ENCODE assay signal across 10 cellular contexts in the genomic region with DNA sequence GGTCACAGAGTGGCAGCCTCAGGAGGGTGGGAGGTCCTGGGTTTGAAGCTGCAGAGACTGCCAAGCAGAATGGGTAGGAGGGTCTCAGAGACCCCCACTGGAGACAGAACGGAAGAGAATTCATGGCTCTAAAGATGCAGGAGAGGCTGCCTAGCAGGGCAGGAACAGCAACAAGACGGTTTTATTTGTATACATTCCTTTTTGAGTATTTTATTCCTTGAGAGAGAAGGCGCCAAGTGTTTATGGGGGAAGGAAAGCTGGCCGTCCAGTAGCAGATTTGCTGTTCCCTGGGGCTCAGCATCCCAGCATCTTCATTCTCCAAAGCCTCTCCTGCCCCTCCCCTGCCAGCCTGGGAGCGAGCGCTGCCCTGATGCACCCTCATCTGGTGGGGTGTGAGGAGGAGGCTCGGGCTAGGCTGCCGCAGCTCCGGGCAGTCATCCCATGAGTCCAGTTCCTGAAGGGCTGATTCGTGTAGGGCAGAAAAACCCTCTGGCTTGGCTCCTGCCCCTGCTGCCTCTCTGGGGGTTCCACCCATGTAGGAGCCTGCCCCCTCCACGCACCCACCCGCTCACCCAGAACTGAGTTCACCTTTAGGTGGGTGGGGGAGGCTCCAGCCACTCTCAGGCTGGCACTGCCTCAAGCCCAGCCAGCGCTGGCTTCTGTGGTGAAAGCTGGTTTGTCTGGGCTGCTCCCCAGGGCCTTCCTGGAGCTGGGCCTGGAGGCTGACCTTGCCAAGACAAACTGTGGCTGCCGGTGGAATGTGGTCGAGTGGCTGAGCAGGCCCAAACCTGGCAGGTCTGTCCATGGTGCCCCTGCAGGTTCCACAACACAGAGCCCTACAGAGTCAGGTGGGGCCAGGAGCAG. TPM values are rescaled to one million over a fixed set of nuclear protein-coding genes. Genes with fewer than 3 reads are reported as not detected.
DNase-seq lines count a peak whose midpoint lies in the region; ATAC-seq and TF ChIP-seq lines count a peak whose summit lies in the region.
"Had no signal": no experiment of that assay in that cellular context is flagged by ENCODE, and none has a peak within 500 bp of the region (broad histone marks: within the 10 kb centered on the region; RNA-seq: fewer than 3 reads in every experiment).

No MANE protein-coding gene starts in this region.

- no peak for TF ChIP-seq CTCF in HEK293 (tag by site-specific recombination; IDR thresholded peaks at IDR 0.05)
- no peak for TF ChIP-seq CTCF in VCaP (conservative IDR thresholded peaks at IDR 0.05)
- no peak for TF ChIP-seq CTCF in heart right ventricle (IDR thresholded peaks at IDR 0.05)
- no peak for TF ChIP-seq CTCF in thoracic aorta (IDR thresholded peaks at IDR 0.05)

- WGBS in heart right ventricle, 2 donors, result 48 to 51% methylated on average over 15 of the region's 15 CpGs

- intact Hi-C loops in heart right ventricle (cut with DNase I), result loop anchor here in 1 of 10 donors (10.0 kb wide), 1 partner anchor 217 kb away; no protein-coding TSS in a partner anchor

- DNase-seq in heart right ventricle, result peak; percentile 23 to 41
- DNase-seq in thoracic aorta (ENCODE audit: low spot score), result no peak
- no peak for DNase-seq in NCI-H524 treated with DMSO at 0.1 percent for 48 hours (lab: John Stamatoyannopoulos, UW)
- DNase-seq: activated B cell treated with CpG ODN at 0.5 μM for 24 hours; GF-D8; stimulated activated CD4-positive, alpha-beta T cell treated with anti-CD3 and anti-CD28 coated beads, Interleukin-12 subunit alpha, Interleukin-12 subunit beta, amount 100 ng/mL, for 4 hours had no signal

- H3K9me3 ChIP-seq in HEK293 (ENCODE audit: control insufficient read depth, insufficient read depth, low read depth, low read length) (no peaks in the 10 kb centered on the region), heart right ventricle (no peaks in the 10 kb centered on the region), thoracic aorta (no peaks in the 10 kb centered on the region)

- ATAC-seq in heart right ventricle, result peak; percentile 55 to 89 (median 72)
- ATAC-seq in thoracic aorta (ENCODE audit: insufficient number of reproducible peaks, low FRiP score, low read depth), result peak; percentile 38
- no peak for ATAC-seq in GM19328 (IDR thresholded peaks at IDR 0.05; ENCODE audit: unreplicated experiment)
- ATAC-seq in GM19324 (IDR thresholded peaks at IDR 0.05; ENCODE audit: low FRiP score, unreplicated experiment), result no peak

- H3K27ac ChIP-seq in HEK293 (ENCODE audit: extremely low read depth, low read depth, low read length), result no peak overlapping the region
- peak overlapping the region; percentile 98 for H3K27ac ChIP-seq in VCaP
- no peak overlapping the region for H3K27ac ChIP-seq in heart right ventricle
- no peak overlapping the region for H3K27ac ChIP-seq in thoracic aorta

- H3K36me3 ChIP-seq in HEK293 (ENCODE audit: control insufficient read depth in 2 of 2, insufficient read depth in 1 of 2, low read length in 2 of 2), result no peaks in the 10 kb centered on the region
- H3K36me3 ChIP-seq in heart right ventricle, result no peaks in the 10 kb centered on the region
- no peaks in the 10 kb centered on the region for H3K36me3 ChIP-seq in thoracic aorta

- CTCF ChIA-PET in HEK293 (lab: Yijun Ruan, JAX), result interaction anchor here (0.5 to 1.4 kb wide), 6 partner anchors 12 to 84 kb away, joined by 3 to 6 read pairs (median 6); no protein-coding TSS in a partner anchor

- H3K4me1 ChIP-seq in HEK293 (ENCODE audit: control insufficient read depth, insufficient read depth, low read length), result no peaks in the 10 kb centered on the region
- H3K4me1 ChIP-seq in heart right ventricle, result peaks cover 0 to 10% (median 0%) of the 10 kb centered on the region in 9 donors
- H3K4me1 ChIP-seq in thoracic aorta (ENCODE audit: control insufficient read depth in 1 of 2, low read depth in 2 of 2), result peaks cover 11 to 35% of the 10 kb centered on the region in 2 donors

- H3K27me3 ChIP-seq in heart right ventricle (peaks cover 0 to 52% (median 35%) of the 10 kb centered on the region in 7 donors), thoracic aorta (replicated peaks; ENCODE audit: insufficient read depth) (no peaks in the 10 kb centered on the region)

- H3K4me3 ChIP-seq in HEK293 (ENCODE audit: low read depth, low read length), result no peak overlapping the region
- no peak overlapping the region for H3K4me3 ChIP-seq in heart right ventricle
- peak overlapping the region; percentile 52 for H3K4me3 ChIP-seq in thoracic aorta

- POLR2A ChIA-PET in HEK293 (lab: Yijun Ruan, JAX), result no interaction called here

TF ChIP-seq in HEK293, 187 proteins besides CTCF, POLR2A, EP300 and RAD21:
- TF ChIP-seq, protein P1, sequence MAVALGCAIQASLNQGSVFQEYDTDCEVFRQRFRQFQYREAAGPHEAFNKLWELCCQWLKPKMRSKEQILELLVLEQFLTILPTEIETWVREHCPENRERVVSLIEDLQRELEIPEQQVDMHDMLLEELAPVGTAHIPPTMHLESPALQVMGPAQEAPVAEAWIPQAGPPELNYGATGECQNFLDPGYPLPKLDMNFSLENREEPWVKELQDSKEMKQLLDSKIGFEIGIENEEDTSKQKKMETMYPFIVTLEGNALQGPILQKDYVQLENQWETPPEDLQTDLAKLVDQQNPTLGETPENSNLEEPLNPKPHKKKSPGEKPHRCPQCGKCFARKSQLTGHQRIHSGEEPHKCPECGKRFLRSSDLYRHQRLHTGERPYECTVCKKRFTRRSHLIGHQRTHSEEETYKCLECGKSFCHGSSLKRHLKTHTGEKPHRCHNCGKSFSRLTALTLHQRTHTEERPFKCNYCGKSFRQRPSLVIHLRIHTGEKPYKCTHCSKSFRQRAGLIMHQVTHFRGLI (tag by site-specific recombination; IDR thresholded peaks at IDR 0.05), result 0 out of 2 replicates have a peak, but pooled peaks have one; percentile 47
- TF ChIP-seq EGR2 (tag by site-specific recombination; IDR thresholded peaks at IDR 0.05; ENCODE audit: low read depth) (peak; percentile 15; the same call in 1 of the 2 replicates), ZNF416 (tag by site-specific recombination; IDR thresholded peaks at IDR 0.05) (no peak)

RNA-seq across cellular contexts. Expression of a gene that starts 32.4 kb away (rescaled TPM):
- 1 to 10 TPM in 5 of 10 donors, under 1 TPM in 4, not detected in 1; 0.48 to 4.5 (median 1.4) TPM for total RNA-seq in heart right ventricle
- 1 to 10 TPM; 1.2 to 4.9 TPM for polyA plus RNA-seq in heart right ventricle
- not detected for total RNA-seq in thoracic aorta

RNA-seq across cellular contexts. Expression of a gene that starts 46.8 kb away (rescaled TPM):
- total RNA-seq in heart right ventricle, result not detected
- not detected for polyA plus RNA-seq in heart right ventricle
- total RNA-seq in thoracic aorta, result not detected
- total RNA-seq: activated B cell treated with CpG ODN at 0.5 μM for 24 hours had no signal

RNA-seq across cellular contexts. Expression of a gene that starts 48.2 kb away (rescaled TPM):
- not detected for total RNA-seq in heart right ventricle
- not detected for polyA plus RNA-seq in heart right ventricle
- not detected for total RNA-seq in thoracic aorta
- total RNA-seq: activated B cell treated with CpG ODN at 0.5 μM for 24 hours had no signal

Comparison
In these comparisons a context has a peak if more than half of its experiments do, and no peak if none do; other contexts are left out.
1. ATAC-seq: peak in heart right ventricle (8 of 8) and thoracic aorta (single experiment); none in GM19328 (single experiment) and GM19324 (single experiment).
2. DNase-seq: peak in heart right ventricle (2 of 2); none in thoracic aorta (single experiment) and NCI-H524 treated with DMSO at 0.1 percent for 48 hours (single experiment).